9 cellular contexts compared by ENCODE assay signal in the genomic region with DNA sequence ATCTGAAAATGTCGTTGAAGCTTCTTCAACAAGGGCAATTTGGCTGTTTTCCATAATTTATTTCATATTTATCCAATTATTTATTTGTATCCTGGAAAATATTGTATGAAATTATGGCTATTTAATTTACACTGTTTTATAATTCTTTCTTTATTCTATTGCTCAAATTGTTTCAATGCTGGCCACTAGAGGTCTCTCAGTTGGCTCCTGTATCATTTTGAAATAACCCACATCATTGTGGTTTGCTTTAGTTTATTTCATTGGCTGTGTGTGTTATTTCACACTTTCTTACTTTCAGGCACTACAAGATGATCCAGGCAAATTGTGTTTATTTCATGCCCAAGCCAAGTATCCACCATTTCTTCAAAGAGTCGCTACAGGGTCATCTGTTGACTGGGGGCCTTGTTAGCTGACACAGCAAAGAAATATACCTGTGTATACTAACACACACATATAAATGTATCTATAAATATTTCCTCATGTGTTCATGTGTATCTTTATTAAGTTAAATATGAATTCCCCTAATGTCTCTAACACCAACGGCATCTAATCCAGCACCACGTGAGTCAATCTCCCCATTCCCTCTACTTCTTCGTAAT.
DNase-seq lines count a peak whose midpoint lies in the region; ATAC-seq and TF ChIP-seq lines count a peak whose summit lies in the region.
"Had no signal": no experiment of that assay in that cellular context is flagged by ENCODE, and none has a peak within 500 bp of the region (broad histone marks: within the 10 kb centered on the region; RNA-seq: fewer than 3 reads in every experiment).

No MANE protein-coding gene starts in this region.

- H3K4me3 Mint-ChIP-seq in nephron, result no peak overlapping the region

- ATAC-seq in HG02852 (IDR thresholded peaks at IDR 0.05; ENCODE audit: unreplicated experiment), result no peak
- ATAC-seq in GM18517 (IDR thresholded peaks at IDR 0.05; ENCODE audit: unreplicated experiment), result no peak

- H3K27ac ChIP-seq in DOHH2 (ENCODE audit: low read depth, low read length) (no peak overlapping the region), MM.1S (ENCODE audit: low read length) (no peak overlapping the region)
- H3K27ac ChIP-seq: skin epidermis had no signal

- peaks cover 7% of the 10 kb centered on the region for H3K9me3 Mint-ChIP-seq in nephron

- no peaks in the 10 kb centered on the region for H4K20me1 ChIP-seq in DOHH2 (ENCODE audit: control insufficient read depth, insufficient read depth, low read depth, low read length)
- H4K20me1 ChIP-seq in MM.1S (ENCODE audit: insufficient read depth, low read length), result no peaks in the 10 kb centered on the region

- H3K9ac ChIP-seq in MM.1S (ENCODE audit: low read length), result no peak overlapping the region

- no peak overlapping the region for H2AFZ ChIP-seq in MM.1S (ENCODE audit: low read length)

- H3K27me3 ChIP-seq in DOHH2 (ENCODE audit: control insufficient read depth, low read length) (no peaks in the 10 kb centered on the region), MM.1S (replicated peaks; ENCODE audit: insufficient read depth, low read length) (peaks cover 18% of the 10 kb centered on the region; the same call in 1 of the 2 replicates)

- H3F3A ChIP-seq in DOHH2 (ENCODE audit: control insufficient read depth, insufficient read depth) (no peaks in the 10 kb centered on the region), MM.1S (ENCODE audit: insufficient read depth, low read length) (peaks cover 18% of the 10 kb centered on the region)

- H3K4me1 Mint-ChIP-seq in nephron, result no peaks in the 10 kb centered on the region

- DNase-seq in MM.1S (peak; percentile 24), cardiac fibroblast (ENCODE audit: low read depth in 2 of 2) (peak; percentile 13 to 25), HPDE6-E6E7 (ENCODE audit: extremely low spot score) (no peak), KG1 (lab: John Stamatoyannopoulos, UW) (no peak)

- H3K4me3 ChIP-seq in DOHH2 (ENCODE audit: low read length) (no peak overlapping the region), MM.1S (ENCODE audit: low read length) (no peak overlapping the region), cardiac fibroblast (replicated peaks in 1 of 2; ENCODE audit: low read depth in 2 of 2, low read length in 2 of 2) (no peak overlapping the region)
- H3K4me3 ChIP-seq: skin epidermis had no signal

- H3K36me3 ChIP-seq in DOHH2 (ENCODE audit: control insufficient read depth, low read length) (no peaks in the 10 kb centered on the region), MM.1S (replicated peaks; ENCODE audit: insufficient read depth, low read length) (no peaks in the 10 kb centered on the region)

- no peak overlapping the region for H3K27ac Mint-ChIP-seq in nephron

- H3K9me3 ChIP-seq in DOHH2 (ENCODE audit: control insufficient read depth, insufficient read depth, low read length) (no peaks in the 10 kb centered on the region; the same call in 1 of the 2 replicates), MM.1S (replicated peaks; ENCODE audit: insufficient read depth, low read length) (no peaks in the 10 kb centered on the region)

- H3K9me2 ChIP-seq in DOHH2 (replicated peaks; ENCODE audit: control insufficient read depth, low read length) (no peaks in the 10 kb centered on the region), MM.1S (replicated peaks; ENCODE audit: insufficient read depth, low read length) (no peaks in the 10 kb centered on the region)

- H3K36me3 Mint-ChIP-seq in nephron (ENCODE audit: low read depth), result no peaks in the 10 kb centered on the region

- H3K79me2 ChIP-seq in DOHH2 (ENCODE audit: control insufficient read depth, low read length) (no peaks in the 10 kb centered on the region), MM.1S (ENCODE audit: low read length) (no peaks in the 10 kb centered on the region)

- no peak overlapping the region for H3K4me2 ChIP-seq in DOHH2 (ENCODE audit: low read length)
- no peak overlapping the region for H3K4me2 ChIP-seq in MM.1S (ENCODE audit: low read depth, low read length)

- no peaks in the 10 kb centered on the region for H3K4me1 ChIP-seq in DOHH2 (ENCODE audit: control insufficient read depth, low read length)
- peaks cover 14% of the 10 kb centered on the region for H3K4me1 ChIP-seq in MM.1S (ENCODE audit: low read length)

- peak; percentile 52 for TF ChIP-seq CTCF in DOHH2 (IDR thresholded peaks at IDR 0.05; ENCODE audit: low read depth, low read length, poor library complexity, severe bottlenecking)
- TF ChIP-seq CTCF in MM.1S (IDR thresholded peaks at IDR 0.05; ENCODE audit: low read length), result peak; percentile 60
- peak; percentile 22 for TF ChIP-seq CTCF in cardiac fibroblast (IDR thresholded peaks at IDR 0.05; ENCODE audit: low read depth, low read length)
- peak; percentile 40 to 54 (median 45) for TF ChIP-seq CTCF in nephron (IDR thresholded peaks at IDR 0.05; ENCODE audit: unreplicated experiment in 3 of 3)

- no peaks in the 10 kb centered on the region for H3K27me3 Mint-ChIP-seq in nephron (ENCODE audit: low read depth)

Comparison
In these comparisons a context has a peak if more than half of its experiments do, and no peak if none do; other contexts are left out.
1. DNase-seq: peak in MM.1S (single experiment) and cardiac fibroblast (2 of 2); none in HPDE6-E6E7 (single experiment) and KG1 (single experiment).
2. Peak in every context shown above with its lines, with median percentiles within 50 percentile points of each other: CTCF ChIP-seq.